13 cellular contexts compared by ENCODE assay signal in genomic region chr11:116062526-116063171, GRCh38.
DNase-seq lines count a peak whose midpoint lies in the region; ATAC-seq and TF ChIP-seq lines count a peak whose summit lies in the region.
"Had no signal": no experiment of that assay in that cellular context is flagged by ENCODE, and none has a peak within 500 bp of the region (broad histone marks: within the 10 kb centered on the region; RNA-seq: fewer than 3 reads in every experiment).

No MANE protein-coding gene starts in this region.

- H3K18ac ChIP-seq in neuronal stem cell (ENCODE audit: low read length): peak overlapping the region; percentile 53

- H3K14ac ChIP-seq in neuronal stem cell (ENCODE audit: low read length): no peak overlapping the region

- H4K91ac ChIP-seq in neuronal stem cell (ENCODE audit: low read depth, low read length, poor library complexity): no peak overlapping the region

- H3K4me3 ChIP-seq in SJCRH30 (no peak overlapping the region), neuronal stem cell (ENCODE audit: low read length in 2 of 2) (no peak overlapping the region), osteoblast (ENCODE audit: insufficient read depth, low read length) (no peak overlapping the region)
- H3K4me3 ChIP-seq: gastrocnemius medialis, SJSA1 had no signal

- TF ChIP-seq CTCF in GM13977 (IDR thresholded peaks at IDR 0.05; ENCODE audit: extremely low read depth, insufficient read depth, missing control alignments): no peak
- TF ChIP-seq CTCF in osteoblast (IDR thresholded peaks at IDR 0.05; ENCODE audit: extremely low read depth, low read depth, low read length): no peak

- H2AFZ ChIP-seq in neuronal stem cell (ENCODE audit: low read length): peak overlapping the region; percentile 64
- H2AFZ ChIP-seq in osteoblast (ENCODE audit: low read length): no peak overlapping the region

- H3K79me2 ChIP-seq in osteoblast (ENCODE audit: insufficient read depth, low read length): no peaks in the 10 kb centered on the region

- H4K8ac ChIP-seq in neuronal stem cell (ENCODE audit: low read depth, low read length): no peak overlapping the region

- H3K27ac ChIP-seq in SJCRH30 (no peak overlapping the region), neuronal stem cell (replicated peaks; ENCODE audit: low read length) (no peak overlapping the region), osteoblast (ENCODE audit: low read depth, low read length) (no peak overlapping the region)
- H3K27ac ChIP-seq: gastrocnemius medialis, SJSA1 had no signal

- H4K20me1 ChIP-seq in osteoblast (ENCODE audit: insufficient read depth, low read length): no peaks in the 10 kb centered on the region

- H3K4ac ChIP-seq in neuronal stem cell (ENCODE audit: low read length): no peak overlapping the region

- no peaks in the 10 kb centered on the region for H3K27me3 ChIP-seq in SJCRH30
- no peaks in the 10 kb centered on the region for H3K27me3 ChIP-seq in neuronal stem cell (ENCODE audit: control insufficient read depth in 3 of 3, insufficient read depth in 3 of 3, low read depth in 1 of 3, low read length in 3 of 3)
- no peaks in the 10 kb centered on the region for H3K27me3 ChIP-seq in osteoblast (ENCODE audit: insufficient read depth, low read length)
- H3K27me3 ChIP-seq: gastrocnemius medialis, SJSA1 had no signal

- no CpG with 5 or more reads among the region's 11 CpGs for WGBS in neuronal stem cell (ENCODE audit: extremely low coverage in 2 of 2, insufficient read length in 2 of 2, insufficient replicate concordance in 1 of 2), 2 donors

- H2BK12ac ChIP-seq in neuronal stem cell (ENCODE audit: low read length): no peak overlapping the region

- no peak overlapping the region for H3K9ac ChIP-seq in neuronal stem cell (ENCODE audit: low read depth, low read length, poor library complexity)

- H3K36me3 ChIP-seq in SJCRH30: no peaks in the 10 kb centered on the region
- no peaks in the 10 kb centered on the region for H3K36me3 ChIP-seq in neuronal stem cell (replicated peaks in 1 of 2; ENCODE audit: control insufficient read depth in 2 of 2, insufficient read depth in 2 of 2, low read length in 2 of 2)
- H3K36me3 ChIP-seq in osteoblast (ENCODE audit: insufficient read depth, low read length): no peaks in the 10 kb centered on the region
- H3K36me3 ChIP-seq: gastrocnemius medialis, SJSA1 had no signal

- H3K79me1 ChIP-seq in neuronal stem cell (ENCODE audit: low read depth, low read length): no peaks in the 10 kb centered on the region

- DNase-seq in GM13977 (ENCODE audit: low spot score) (peak; percentile 27), NCI-H2029 (lab: John Stamatoyannopoulos, UW) (peak; percentile 75), SJCRH30 (peak; percentile 3 to 25), neuronal stem cell (ENCODE audit: low spot score) (no peak), glomerular visceral epithelial cell (ENCODE audit: extremely low spot score) (no peak), osteoblast (ENCODE audit: insufficient read length, low spot score, missing footprints) (no peak), Right ventricle myocardium inferior (ENCODE audit: missing footprints) (no peak)
- no peak for DNase-seq in central memory CD4-positive, alpha-beta T cell
- DNase-seq: activated CD4-positive, alpha-beta T cell treated with anti-CD3 and anti-CD28 coated beads, Interleukin-2, amount 10 ng/mL, durations not matched to agents 7 days and 5 days; DND-41; gastrocnemius medialis; mammary epithelial cell had no signal

- no peaks in the 10 kb centered on the region for H3K9me3 ChIP-seq in SJCRH30 (replicated peaks)
- H3K9me3 ChIP-seq in neuronal stem cell (replicated peaks in 1 of 2; ENCODE audit: control insufficient read depth in 2 of 2, insufficient read depth in 1 of 2, low read depth in 1 of 2, low read length in 2 of 2): no peaks in the 10 kb centered on the region
- H3K9me3 ChIP-seq in osteoblast (ENCODE audit: low read depth, low read length): no peaks in the 10 kb centered on the region
- H3K9me3 ChIP-seq: gastrocnemius medialis, SJSA1 had no signal

- H2BK5ac ChIP-seq in neuronal stem cell (ENCODE audit: low read length): no peak overlapping the region

- H2AK5ac ChIP-seq in neuronal stem cell (ENCODE audit: low read depth, low read length): no peak overlapping the region

- H2BK15ac ChIP-seq in neuronal stem cell (ENCODE audit: low read length): no peak overlapping the region

- in situ Hi-C loops in GM13977 (cut with MboI; ENCODE audit: low pct_unique_long_range_greater_than_20kb, low sequenced_read_pairs, unreplicated experiment): no loop called here

- no peak for ATAC-seq in Right ventricle myocardium inferior
- ATAC-seq: gastrocnemius medialis had no signal

- intact Hi-C loops in Right ventricle myocardium inferior (cut with DNase I): no loop called here

- H2BK120ac ChIP-seq in neuronal stem cell (ENCODE audit: low read depth, low read length): no peak overlapping the region

- H3K4me1 ChIP-seq in SJCRH30 (no peaks in the 10 kb centered on the region), neuronal stem cell (ENCODE audit: control insufficient read depth in 2 of 2, insufficient read depth in 1 of 2, low read depth in 1 of 2, low read length in 2 of 2) (peaks cover 3 to 22% of the 10 kb centered on the region in 2 donors), osteoblast (ENCODE audit: insufficient read depth, low read length) (no peaks in the 10 kb centered on the region)
- H3K4me1 ChIP-seq: gastrocnemius medialis, SJSA1 had no signal

- no peak overlapping the region for H3K23ac ChIP-seq in neuronal stem cell (ENCODE audit: low read depth, low read length, poor library complexity)

- no peak overlapping the region for H3K4me2 ChIP-seq in neuronal stem cell (ENCODE audit: insufficient read depth, low read length, poor library complexity, severe bottlenecking)
- H3K4me2 ChIP-seq in osteoblast (ENCODE audit: insufficient read depth, low read length): no peak overlapping the region

Comparison
In these comparisons a context has a peak if more than half of its experiments do, and no peak if none do; other contexts are left out.
1. DNase-seq: peak in GM13977 (single experiment), NCI-H2029 (single experiment) and SJCRH30 (2 of 2); none in neuronal stem cell (single experiment), central memory CD4-positive, alpha-beta T cell (single experiment), glomerular visceral epithelial cell (single experiment), osteoblast (single experiment) and Right ventricle myocardium inferior (single experiment).